ENCODE assay signal across 8 cellular contexts in the genomic region with DNA sequence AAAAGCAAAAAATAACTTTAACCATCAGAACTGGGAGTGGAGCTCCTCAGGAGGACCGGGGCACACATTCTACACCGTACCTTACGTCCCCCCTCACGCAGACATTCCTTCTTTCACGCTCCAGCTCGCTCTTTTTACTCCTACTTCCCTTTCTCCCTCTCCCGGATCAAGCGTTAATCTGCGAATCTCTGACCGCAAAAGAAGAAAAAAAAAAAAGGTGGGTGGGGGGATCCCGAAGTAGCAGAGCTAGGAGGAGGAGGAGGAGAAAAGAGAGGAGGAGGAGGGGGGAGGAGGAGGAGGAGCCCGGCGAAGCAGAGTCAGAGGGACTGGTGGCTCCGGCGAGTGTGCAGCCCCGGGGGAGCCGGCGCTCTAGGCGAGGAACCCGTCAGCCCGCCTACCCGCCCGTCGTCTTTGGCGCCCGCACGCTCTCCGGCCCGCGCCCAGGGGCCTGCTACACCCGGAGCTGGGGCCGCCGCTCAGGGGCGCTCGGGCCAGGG. TPM values are rescaled to one million over a fixed set of nuclear protein-coding genes. Genes with fewer than 3 reads are reported as not detected.
DNase-seq lines count a peak whose midpoint lies in the region; ATAC-seq and TF ChIP-seq lines count a peak whose summit lies in the region.

Gene NHSL2 (plus strand): TSS at position 320 of the 497 bp plus-strand sequence.

- H3K36me3 ChIP-seq in RWPE2 (ENCODE audit: low read depth) (no peaks in the 10 kb centered on the region), endodermal cell (ENCODE audit: control insufficient read depth, insufficient read depth, low read length) (no peaks in the 10 kb centered on the region)

- H3K9me3 ChIP-seq in RWPE2 (ENCODE audit: severe bottlenecking) (no peaks in the 10 kb centered on the region), endodermal cell (ENCODE audit: control insufficient read depth, low read length) (no peaks in the 10 kb centered on the region)

- H3K4me1 ChIP-seq in RWPE2 (ENCODE audit: insufficient read depth, poor library complexity, severe bottlenecking) (no peaks in the 10 kb centered on the region), endodermal cell (ENCODE audit: control insufficient read depth, insufficient read depth, low read length) (no peaks in the 10 kb centered on the region)

- DNase-seq in GM10266 (ENCODE audit: extremely low spot score), result peak; percentile 20
- DNase-seq in RWPE2 (ENCODE audit: low spot score), result no peak
- DNase-seq in endodermal cell, result peak; percentile 72
- DNase-seq in naive thymus-derived CD8-positive, alpha-beta T cell, result peak in 2 of 10 donors; percentile 1 to 3
- no peak for DNase-seq in ureter (ENCODE audit: low spot score)
- DNase-seq in inferior parietal cortex (ENCODE audit: extremely low spot score), result no peak
- no peak for DNase-seq in AG08396 (ENCODE audit: low spot score)

- peak within 1 kb of the TSS; percentile 25 for H3K9ac ChIP-seq in endodermal cell (ENCODE audit: extremely low read depth, low read length, poor library complexity, severe bottlenecking)

- POLR2A ChIA-PET in naive thymus-derived CD8-positive, alpha-beta T cell (lab: Charles Lee), result interaction anchor here (0.7 kb wide), 1 partner anchor 17 kb away, joined by 4 read pairs; no protein-coding TSS in a partner anchor

- H3K27me3 ChIP-seq in RWPE2 (ENCODE audit: insufficient read depth, poor library complexity, severe bottlenecking) (peaks cover 18% of the 10 kb centered on the region), endodermal cell (ENCODE audit: control insufficient read depth, insufficient read depth, low read length, poor library complexity, severe bottlenecking) (no peaks in the 10 kb centered on the region)

- peaks cover 57% of the 10 kb centered on the region for H3K9me3 Mint-ChIP-seq in endodermal cell
- H3K9me3 Mint-ChIP-seq in naive thymus-derived CD8-positive, alpha-beta T cell, result no peaks in the 10 kb centered on the region

- H3K27me3 Mint-ChIP-seq in endodermal cell (ENCODE audit: insufficient read depth), result no peaks in the 10 kb centered on the region
- H3K27me3 Mint-ChIP-seq in naive thymus-derived CD8-positive, alpha-beta T cell, result peaks cover 15 to 61% (median 32%) of the 10 kb centered on the region in 5 donors

- H3K4me1 Mint-ChIP-seq in endodermal cell, result peaks cover under 1% of the 10 kb centered on the region
- peaks cover 0 to 2% (median under 1%) of the 10 kb centered on the region in 4 donors for H3K4me1 Mint-ChIP-seq in naive thymus-derived CD8-positive, alpha-beta T cell

- H3K4me3 ChIP-seq in RWPE2 (ENCODE audit: severe bottlenecking), result peak within 1 kb of the TSS; percentile 16
- peak within 1 kb of the TSS; percentile 79 for H3K4me3 ChIP-seq in endodermal cell (ENCODE audit: low read length)

- TF ChIP-seq CTCF in GM10266 (IDR thresholded peaks at IDR 0.05; ENCODE audit: control insufficient read depth, insufficient read depth, low read depth, missing control alignments) (no peak), RWPE2 (IDR thresholded peaks at IDR 0.05; ENCODE audit: poor library complexity, severe bottlenecking) (no peak), endodermal cell (conservative IDR thresholded peaks at IDR 0.05) (no peak)

- WGBS in endodermal cell (ENCODE audit: insufficient coverage in 1 of 2, insufficient read length in 1 of 2), 2 experiments, result 0% methylated on average over 30 of the region's 35 CpGs; no CpG with 5 or more reads in 1 of the 2 experiments

- no peaks in the 10 kb centered on the region for H3K36me3 Mint-ChIP-seq in endodermal cell (ENCODE audit: low read depth)
- peaks cover 0 to 9% (median 0%) of the 10 kb centered on the region in 3 donors for H3K36me3 Mint-ChIP-seq in naive thymus-derived CD8-positive, alpha-beta T cell

- H3K4me3 Mint-ChIP-seq in endodermal cell, result peak within 1 kb of the TSS; percentile 67
- H3K4me3 Mint-ChIP-seq in naive thymus-derived CD8-positive, alpha-beta T cell, result peak within 1 kb of the TSS; percentile 55 to 76 (median 72)

- no peak within 1 kb of the TSS for H3K27ac ChIP-seq in RWPE2 (ENCODE audit: poor library complexity, severe bottlenecking)
- no peak within 1 kb of the TSS for H3K27ac ChIP-seq in endodermal cell (ENCODE audit: low read depth, low read length)

- H3K27ac Mint-ChIP-seq in endodermal cell, result peak within 1 kb of the TSS; percentile 77
- H3K27ac Mint-ChIP-seq in naive thymus-derived CD8-positive, alpha-beta T cell, result no peak within 1 kb of the TSS

- ATAC-seq in RWPE2 (ENCODE audit: low read depth) (no peak), HG03378 (IDR thresholded peaks at IDR 0.05; ENCODE audit: unreplicated experiment) (no peak)
- peak; percentile 44 to 65 for ATAC-seq in naive thymus-derived CD8-positive, alpha-beta T cell

RNA-seq across cellular contexts. Expression of gene NHSL2, which starts in this region (rescaled TPM):
- total RNA-seq in endodermal cell (10 to 100 TPM in 1 of 2 donors, 1 to 10 TPM in 1; 6.9 to 11.2 TPM), ureter (14.6 TPM)
- 4.7 TPM for polyA plus RNA-seq in endodermal cell (2013, experiment 1 of 2)
- 6.4 TPM for polyA plus RNA-seq in endodermal cell (2013, experiment 2 of 2)
- under 1 TPM; 0.52 to 0.81 TPM for total RNA-seq in naive thymus-derived CD8-positive, alpha-beta T cell
- polyA plus RNA-seq in naive thymus-derived CD8-positive, alpha-beta T cell, result 1 to 10 TPM in 1 of 3 donors, under 1 TPM in 2; 0.09 to 2.6 (median 0.51) TPM

Comparison
In these comparisons a context has a peak if more than half of its experiments do, and no peak if none do; other contexts are left out.
1. DNase-seq: peak in GM10266 (single experiment) and endodermal cell (single experiment); none in RWPE2 (single experiment), ureter (single experiment), inferior parietal cortex (single experiment) and AG08396 (single experiment).
2. ATAC-seq: peak in naive thymus-derived CD8-positive, alpha-beta T cell (2 of 2); none in RWPE2 (single experiment) and HG03378 (single experiment).